Comparison of ENCODE assay signal across 21 cellular contexts in the genomic region with DNA sequence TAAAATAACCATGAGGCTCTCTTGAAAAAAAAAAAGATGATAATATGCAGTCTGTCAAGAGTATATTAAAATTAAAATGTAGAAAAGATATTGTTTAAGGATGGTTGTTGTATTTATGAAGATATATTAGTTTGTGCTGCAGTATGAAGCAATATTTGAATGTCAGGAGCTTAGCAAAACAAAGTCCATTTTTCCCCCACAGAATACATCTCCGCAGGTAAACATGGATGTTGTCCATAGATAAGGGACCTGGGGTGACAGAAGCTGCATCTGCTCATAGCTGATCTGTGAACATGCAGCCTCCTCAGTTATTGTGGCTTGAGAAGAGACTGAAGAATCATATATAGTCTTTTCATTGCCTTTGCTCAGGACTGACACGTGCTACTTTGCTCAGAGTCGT.
"Had no signal": no experiment of that assay in that cellular context is flagged by ENCODE, and none has a peak within 500 bp of the region (broad histone marks: within the 10 kb centered on the region; RNA-seq: fewer than 3 reads in every experiment).

No MANE protein-coding gene starts in this region.

- ATAC-seq: PC-3, Right ventricle myocardium inferior, SK-N-SH treated with all-trans-retinoic acid at 6 μM for 48 hours had no signal

- H3K36me3 ChIP-seq: MG63, Peyer's patch, SJCRH30 had no signal

- H3K9me3 ChIP-seq: MG63, Peyer's patch, SJCRH30 had no signal

- H3K27ac ChIP-seq: Peyer's patch, SJCRH30 had no signal

- H3K4me3 ChIP-seq: MG63, Peyer's patch, SJCRH30 had no signal

- H3K4me1 ChIP-seq: Peyer's patch had no signal

- H3K27me3 ChIP-seq: MG63, Peyer's patch, SJCRH30 had no signal

- DNase-seq: Karpas-422, KG1, MG63, NCI-H1105, NCI-H1417, NCI-H146, NCI-H1694 treated with DMSO at 0.1 percent for 48 hours, NCI-H1930, NCI-H2081, NCI-H2107, NCI-H2227 treated with DMSO at 0.1 percent for 48 hours, NCI-H524, NCI-H526 treated with DMSO at 0.1 percent for 48 hours, NCI-H748 treated with DMSO at 0.1 percent for 48 hours, PC-3, Peyer's patch, SHP77 treated with DMSO at 0.1 percent for 48 hours, SJCRH30, T-helper 1 cell had no signal
